Comparison of ENCODE assay signal across 8 cellular contexts in the genomic region with DNA sequence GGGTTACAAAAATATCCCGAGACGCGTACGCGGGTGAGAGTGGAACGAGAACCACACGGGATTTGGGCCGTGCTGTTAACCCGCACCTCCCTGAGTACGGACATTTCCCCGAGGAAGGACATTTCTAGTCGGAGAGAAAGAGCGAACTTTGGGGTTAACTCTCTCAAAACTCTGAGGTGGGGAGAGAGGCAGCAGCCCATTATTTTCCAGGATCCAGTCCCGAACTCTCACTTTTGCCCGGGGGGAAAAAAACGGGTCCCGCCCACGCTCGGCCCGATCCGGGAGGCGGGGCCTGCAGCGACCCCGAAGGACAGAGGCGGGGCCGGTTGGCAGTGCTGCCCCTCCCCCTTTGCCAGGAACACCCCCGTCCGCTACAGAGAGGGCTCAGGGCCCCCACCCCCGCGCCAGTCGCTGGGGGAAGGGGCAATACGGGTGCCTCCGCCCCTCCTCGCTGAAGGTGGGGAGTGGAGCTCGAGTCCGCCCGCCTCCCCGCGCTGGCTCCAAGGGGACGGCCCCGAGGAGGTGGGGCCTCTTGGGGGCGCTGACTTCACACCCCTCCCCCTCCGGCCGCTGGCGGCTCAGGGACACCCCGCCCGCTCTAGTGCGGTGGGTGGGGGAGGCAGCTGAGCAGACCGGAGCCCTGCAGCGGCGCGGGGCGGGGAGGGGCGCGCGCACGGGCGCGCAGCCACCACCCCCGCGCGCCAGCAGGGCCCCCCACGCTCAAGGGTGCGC. TPM values are rescaled to one million over a fixed set of nuclear protein-coding genes. Genes with fewer than 3 reads are reported as not detected.
DNase-seq lines count a peak whose midpoint lies in the region; ATAC-seq and TF ChIP-seq lines count a peak whose summit lies in the region.

No MANE protein-coding gene starts in this region.

- WGBS in adipose tissue, 3 donors: 1 to 2% (median 1%) methylated on average over 41 to 59 of the region's 64 CpGs
- WGBS in heart left ventricle, 4 donors: 0 to 1% (median 0%) methylated on average over 36 to 64 of the region's 64 CpGs
- WGBS in transverse colon (ENCODE audit: low coverage in 1 of 2), 2 donors: 0% methylated on average over 1 to 32 of the region's 64 CpGs

- H3K27ac ChIP-seq in adipose tissue (ENCODE audit: low read depth, low read length): peak overlapping the region; percentile 70
- H3K27ac ChIP-seq in heart left ventricle: peak overlapping the region; percentile 91 to 99 (median 96)
- peak overlapping the region; percentile 99 to 100 (median 100) for H3K27ac ChIP-seq in transverse colon

- peaks cover 8 to 40% (median 30%) of the 10 kb centered on the region in 12 donors for H3K4me1 ChIP-seq in heart left ventricle
- H3K4me1 ChIP-seq in transverse colon: peaks cover 15 to 36% (median 30%) of the 10 kb centered on the region in 4 donors

- H3K9me3 ChIP-seq in heart left ventricle: no peaks in the 10 kb centered on the region
- H3K9me3 ChIP-seq in transverse colon: no peaks in the 10 kb centered on the region

- TF ChIP-seq CTCF in GM13977 (IDR thresholded peaks at IDR 0.05; ENCODE audit: extremely low read depth, insufficient read depth, missing control alignments): no peak
- peak in 3 of 12 donors; percentile 8 to 15 (median 9) for TF ChIP-seq CTCF in heart left ventricle (IDR thresholded peaks at IDR 0.05)
- no peak for TF ChIP-seq CTCF in transverse colon (IDR thresholded peaks at IDR 0.05)

- TF ChIP-seq EP300 in transverse colon (IDR thresholded peaks at IDR 0.05; ENCODE audit: low read depth): no peak

- H3K27me3 ChIP-seq in heart left ventricle (no peaks in the 10 kb centered on the region), transverse colon (peaks cover 5% of the 10 kb centered on the region)

- DNase-seq in GM13977 (ENCODE audit: low spot score) (peak; percentile 97), NCI-H146 (lab: John Stamatoyannopoulos, UW) (peak; percentile 97), T follicular helper cell (ENCODE audit: low read depth) (peak; percentile 93), heart left ventricle (peak; percentile 96 to 98 (median 97)), pons (ENCODE audit: low spot score) (peak; percentile 93), transverse colon (peak; percentile 96)

- peak; percentile 71 for ATAC-seq in HG02870 (IDR thresholded peaks at IDR 0.05; ENCODE audit: unreplicated experiment)
- peak; percentile 85 to 94 (median 91) for ATAC-seq in heart left ventricle

- H3K36me3 ChIP-seq in heart left ventricle (peaks cover 0 to 4% (median 0%) of the 10 kb centered on the region in 9 donors), transverse colon (no peaks in the 10 kb centered on the region)

- intact Hi-C loops in heart left ventricle (cut with DNase I) (loop anchor here in 1 of 10 donors (2.0 kb wide), 1 partner anchor 62 kb away; no protein-coding TSS in a partner anchor), transverse colon (cut with DNase I; ENCODE audit: low total_unique reads) (no loop called here)

- H3K4me3 ChIP-seq in heart left ventricle (peak overlapping the region; percentile 49 to 91 (median 79)), transverse colon (peak overlapping the region; percentile 85 to 98 (median 88))

- TF ChIP-seq POLR2A in heart left ventricle (IDR thresholded peaks at IDR 0.05) (peak; percentile 35 to 68), transverse colon (IDR thresholded peaks at IDR 0.05) (peak; percentile 63)

- in situ Hi-C loops in GM13977 (cut with MboI; ENCODE audit: low pct_unique_long_range_greater_than_20kb, low sequenced_read_pairs, unreplicated experiment): no loop called here
- in situ Hi-C loops in transverse colon (cut with MboI; ENCODE audit: low pct_ligation_motif_present in 1 of 4, low pct_unique_long_range_greater_than_20kb in 1 of 4, low sequenced_read_pairs in 3 of 4): no loop called here

RNA-seq across cellular contexts. Expression of a gene that starts 0.7 kb away (rescaled TPM):
- polyA plus RNA-seq in adipose tissue (10 to 100 TPM; 15.3 to 71.1 (median 36.1) TPM), heart left ventricle (10 to 100 TPM; 73.4 to 75.3 TPM)
- total RNA-seq in heart left ventricle (100 to 1,000 TPM in 8 of 9 donors, 10 to 100 TPM in 1; 83.8 to 240 (median 198) TPM), transverse colon (10 to 100 TPM; 21.7 to 45.7 (median 35.1) TPM)

RNA-seq across cellular contexts. Expression of a gene that starts 26.0 kb away (rescaled TPM):
- polyA plus RNA-seq in adipose tissue (10 to 100 TPM in 2 of 3 donors, 1 to 10 TPM in 1; 7.1 to 19.3 (median 17.4) TPM), heart left ventricle (10 to 100 TPM in 1 of 2 donors, 1 to 10 TPM in 1; 6.5 to 13.1 TPM)
- total RNA-seq in heart left ventricle (10 to 100 TPM; 13.8 to 26.0 (median 16.6) TPM), transverse colon (10 to 100 TPM in 2 of 4 donors, 1 to 10 TPM in 2; 1.1 to 13.9 (median 10.2) TPM)

Comparison
In these comparisons a context has a peak if more than half of its experiments do, and no peak if none do; other contexts are left out.
1. Peak in every context shown above with its lines: DNase-seq, ATAC-seq, H3K4me3 ChIP-seq and H3K27ac ChIP-seq.